ENCODE assay signal across 22 cellular contexts in genomic region chr7:2814186-2814530, GRCh38. TPM values are rescaled to one million over a fixed set of nuclear protein-coding genes. Genes with fewer than 3 reads are reported as not detected.
DNase-seq lines count a peak whose midpoint lies in the region; ATAC-seq and TF ChIP-seq lines count a peak whose summit lies in the region.
"Had no signal": no experiment of that assay in that cellular context is flagged by ENCODE, and none has a peak within 500 bp of the region (broad histone marks: within the 10 kb centered on the region; RNA-seq: fewer than 3 reads in every experiment).

No MANE protein-coding gene starts in this region.

- TF ChIP-seq EP300 in gastroesophageal sphincter (IDR thresholded peaks at IDR 0.05) = no peak

- DNase-seq in Right ventricle myocardium superior (peak; percentile 3), Right ventricle myocardium inferior (ENCODE audit: missing footprints) (no peak), uterus (no peak), HuH-7 (ENCODE audit: low spot score) (no peak), iPS-NIHi11 (ENCODE audit: low spot score) (no peak)
- DNase-seq: activated CD4-positive, alpha-beta T cell treated with anti-CD3 and anti-CD28 coated beads for 36 hours; activated CD8-positive, alpha-beta memory T cell treated with anti-CD3 and anti-CD28 coated beads, Interleukin-2, amount 10 ng/mL, durations not matched to agents 7 days and 5 days; activated naive CD8-positive, alpha-beta T cell treated with anti-CD3 and anti-CD28 coated beads, Interleukin-2, amount 50 U/mL, for 24 hours; dorsolateral prefrontal cortex; erythroblast; lower lobe of right lung; NCI-H1436; NCI-H2171 treated with DMSO at 0.1 percent for 48 hours; stimulated activated CD4-positive, alpha-beta T cell treated with anti-CD3 and anti-CD28 coated beads, Interleukin-1b, Interleukin-23, amount 100 ng/mL, for 48 hours; stimulated activated naive CD4-positive, alpha-beta T cell had no signal

- TF ChIP-seq CTCF in uterus (IDR thresholded peaks at IDR 0.05) = no peak
- TF ChIP-seq CTCF in gastroesophageal sphincter (IDR thresholded peaks at IDR 0.05) = no peak

- H3K27ac ChIP-seq in duodenal mucosa (ENCODE audit: low read depth, low read length) (peak overlapping the region; percentile 22), muscle layer of duodenum (ENCODE audit: low read length) (peak overlapping the region; percentile 11), uterus (peak overlapping the region; percentile 78 to 81), gastroesophageal sphincter (peak overlapping the region in 2 of 4 donors; percentile 13 to 19)
- H3K27ac ChIP-seq: cardiac muscle cell, dorsolateral prefrontal cortex, lower lobe of right lung, tibial nerve had no signal

- H3K9me3 ChIP-seq in duodenal mucosa (ENCODE audit: control insufficient read depth in 1 of 2, low read length in 2 of 2) = no peaks in the 10 kb centered on the region
- H3K9me3 ChIP-seq in muscle layer of duodenum (ENCODE audit: control insufficient read depth in 1 of 2, low read length in 2 of 2) = no peaks in the 10 kb centered on the region
- no peaks in the 10 kb centered on the region for H3K9me3 ChIP-seq in uterus
- no peaks in the 10 kb centered on the region for H3K9me3 ChIP-seq in gastroesophageal sphincter
- H3K9me3 ChIP-seq: lower lobe of right lung, tibial nerve had no signal

- intact Hi-C loops in Right ventricle myocardium superior (cut with DNase I) = no loop called here
- intact Hi-C loops in Right ventricle myocardium inferior (cut with DNase I) = no loop called here
- intact Hi-C loops in uterus (cut with DNase I; ENCODE audit: low total_unique reads) = no loop called here

- H3K27me3 ChIP-seq in duodenal mucosa (ENCODE audit: control insufficient read depth in 1 of 2, insufficient read depth in 2 of 2, low read length in 2 of 2) (no peaks in the 10 kb centered on the region), muscle layer of duodenum (ENCODE audit: low read depth, low read length) (no peaks in the 10 kb centered on the region), uterus (no peaks in the 10 kb centered on the region), gastroesophageal sphincter (no peaks in the 10 kb centered on the region)
- H3K27me3 ChIP-seq: cardiac muscle cell, dorsolateral prefrontal cortex, tibial nerve had no signal

- TF ChIP-seq POLR2A in uterus (IDR thresholded peaks at IDR 0.05) (no peak), gastroesophageal sphincter (IDR thresholded peaks at IDR 0.05) (no peak)

- H3K4me1 ChIP-seq in duodenal mucosa (ENCODE audit: control insufficient read depth in 1 of 2, insufficient read depth in 2 of 2, low read length in 2 of 2) = no peaks in the 10 kb centered on the region
- H3K4me1 ChIP-seq in muscle layer of duodenum (ENCODE audit: control insufficient read depth in 1 of 2, insufficient read depth in 2 of 2, low read length in 2 of 2) = peaks cover 0 to 9% of the 10 kb centered on the region in 2 donors
- peaks cover 0 to 10% of the 10 kb centered on the region in 2 donors for H3K4me1 ChIP-seq in uterus
- peaks cover 0 to 54% (median 15%) of the 10 kb centered on the region in 3 donors for H3K4me1 ChIP-seq in gastroesophageal sphincter

- ATAC-seq in Right ventricle myocardium superior (ENCODE audit: poor library complexity) (no peak), Right ventricle myocardium inferior (no peak), gastroesophageal sphincter (no peak)
- ATAC-seq: activated CD4-positive, alpha-beta T cell treated with anti-CD3 and anti-CD28 coated beads for 36 hours; activated CD8-positive, alpha-beta memory T cell treated with anti-CD3 and anti-CD28 coated beads, Interleukin-2, amount 10 ng/mL, durations not matched to agents 7 days and 5 days; activated naive CD8-positive, alpha-beta T cell treated with anti-CD3 and anti-CD28 coated beads, Interleukin-2, amount 50 U/mL, for 24 hours; HepG2; lower lobe of right lung had no signal

- H3K4me3 ChIP-seq in duodenal mucosa (ENCODE audit: low read depth in 1 of 2, low read length in 2 of 2) (no peak overlapping the region), muscle layer of duodenum (ENCODE audit: low read depth in 1 of 2, low read length in 2 of 2) (no peak overlapping the region), uterus (peak overlapping the region in 1 of 2 donors; percentile 2), gastroesophageal sphincter (no peak overlapping the region)
- H3K4me3 ChIP-seq: cardiac muscle cell, dorsolateral prefrontal cortex, lower lobe of right lung, PC-9, tibial nerve had no signal

- peaks cover 0 to 2% of the 10 kb centered on the region in 2 donors for H3K36me3 ChIP-seq in duodenal mucosa (ENCODE audit: control insufficient read depth in 1 of 2, insufficient read depth in 2 of 2, low read length in 2 of 2)
- no peaks in the 10 kb centered on the region for H3K36me3 ChIP-seq in muscle layer of duodenum (ENCODE audit: control insufficient read depth in 1 of 2, insufficient read depth in 2 of 2, low read length in 2 of 2)
- H3K36me3 ChIP-seq in uterus = no peaks in the 10 kb centered on the region
- no peaks in the 10 kb centered on the region for H3K36me3 ChIP-seq in gastroesophageal sphincter
- H3K36me3 ChIP-seq: cardiac muscle cell, lower lobe of right lung, tibial nerve had no signal

- 60 to 94% methylated on average over 1 to 5 of the region's 5 CpGs for WGBS in gastroesophageal sphincter (ENCODE audit: low coverage in 1 of 2), 2 donors

- H3K9ac ChIP-seq in duodenal mucosa (ENCODE audit: low read depth in 1 of 2, low read length in 2 of 2) = no peak overlapping the region

RNA-seq across cellular contexts. Expression of gene GNA12, which starts 29.9 kb away (rescaled TPM):
- total RNA-seq in Right ventricle myocardium superior (40.6 TPM), Right ventricle myocardium inferior (40.8 TPM), uterus (100 to 1,000 TPM in 1 of 4 donors, 10 to 100 TPM in 3; 20.5 to 109 (median 50.3) TPM), gastroesophageal sphincter (10 to 100 TPM; 22.5 to 63.2 (median 35.1) TPM)
